13 cellular contexts compared by ENCODE assay signal in the genomic region with DNA sequence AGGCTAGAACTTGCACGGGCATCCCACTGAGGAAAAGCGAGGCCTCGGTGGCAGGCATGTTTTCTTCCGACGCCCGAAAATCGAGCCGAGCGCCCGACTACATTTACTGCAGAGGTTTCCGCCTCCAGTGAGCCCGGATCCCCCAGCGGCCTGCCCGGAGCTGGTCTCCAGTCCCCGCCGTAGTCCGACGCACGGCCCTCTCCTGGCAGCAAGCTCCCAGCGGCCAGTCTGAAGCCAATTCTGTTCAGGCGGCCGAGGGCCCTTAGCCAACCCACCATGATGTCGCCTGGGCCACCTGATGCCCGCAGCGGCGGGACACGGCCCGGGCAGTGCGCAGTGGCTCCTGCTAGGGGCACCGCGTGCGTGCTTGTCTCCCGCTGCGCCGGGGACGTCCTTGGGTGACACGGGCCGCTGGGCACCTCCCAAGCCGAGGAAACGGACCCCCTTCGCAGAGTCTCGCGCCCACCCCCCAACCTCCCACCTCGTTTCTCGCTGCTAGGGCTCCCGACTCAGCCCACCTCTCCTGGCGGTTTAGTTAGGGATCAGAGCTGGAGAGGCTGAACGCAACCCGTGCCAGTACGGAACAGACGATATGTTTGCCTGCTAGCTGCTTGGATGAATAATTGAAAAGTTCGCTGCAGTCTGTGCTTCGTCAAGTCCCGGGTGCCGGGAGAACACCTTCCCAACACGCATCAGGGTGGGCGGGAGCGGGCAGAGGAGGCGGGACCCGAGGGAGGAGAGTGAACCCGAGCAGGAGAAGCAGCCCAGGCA. TPM values are rescaled to one million over a fixed set of nuclear protein-coding genes. Genes with fewer than 3 reads are reported as not detected.
DNase-seq lines count a peak whose midpoint lies in the region; ATAC-seq and TF ChIP-seq lines count a peak whose summit lies in the region.
"Had no signal": no experiment of that assay in that cellular context is flagged by ENCODE, and none has a peak within 500 bp of the region (broad histone marks: within the 10 kb centered on the region; RNA-seq: fewer than 3 reads in every experiment).

No MANE protein-coding gene starts in this region.

- no peaks in the 10 kb centered on the region for H3K36me3 ChIP-seq in GM23338 (ENCODE audit: insufficient read depth)
- H3K36me3 ChIP-seq: thoracic aorta had no signal

- no peaks in the 10 kb centered on the region for H3K79me2 ChIP-seq in GM23338 (replicated peaks; ENCODE audit: insufficient read depth)

- H3K9me3 Mint-ChIP-seq in GM23338 (peaks cover 10% of the 10 kb centered on the region; the same call in 1 of the 3 replicates), neural crest cell (no peaks in the 10 kb centered on the region)
- H3K9me3 Mint-ChIP-seq: nephron had no signal

- ATAC-seq in GM23338: peak; percentile 6
- ATAC-seq in GM19328 (IDR thresholded peaks at IDR 0.05; ENCODE audit: unreplicated experiment): no peak
- ATAC-seq: left lobe of liver had no signal

- DNase-seq in ELF-1 (ENCODE audit: low read depth, low spot score) (peak; percentile 46), GM23338 (ENCODE audit: low spot score) (peak; percentile 58), epithelial cell of proximal tubule (ENCODE audit: low read depth) (no peak), neural crest cell (ENCODE audit: low read depth, low spot score) (no peak), T-helper 2 cell (no peak)
- no peak for DNase-seq in stimulated activated naive CD4-positive, alpha-beta T cell treated with Interleukin-2 at 50 U/mL for 16 hours (lab: John Stamatoyannopoulos, UW)
- DNase-seq: effector CD4-positive, alpha-beta T cell had no signal

- peaks cover 47% of the 10 kb centered on the region for H3K4me1 ChIP-seq in GM23338 (ENCODE audit: insufficient read depth)

- no peak for TF ChIP-seq CTCF in GM23338 (conservative IDR thresholded peaks at IDR 0.05; ENCODE audit: low read depth in 2 of 2)
- TF ChIP-seq CTCF in epithelial cell of proximal tubule (conservative IDR thresholded peaks at IDR 0.05; ENCODE audit: low read depth, low read length): no peak
- TF ChIP-seq CTCF in neural crest cell (conservative IDR thresholded peaks at IDR 0.05): no peak

- H3K4me3 Mint-ChIP-seq in GM23338 (peak overlapping the region; percentile 82), neural crest cell (peak overlapping the region; percentile 91)

- peaks cover 37% of the 10 kb centered on the region for H4K20me1 ChIP-seq in GM23338 (replicated peaks; ENCODE audit: insufficient read depth)

- H3K9me2 ChIP-seq in GM23338 (ENCODE audit: insufficient read depth): no peaks in the 10 kb centered on the region

- H3K4me2 ChIP-seq in GM23338: peak overlapping the region; percentile 92

- H3K27me3 ChIP-seq in GM23338 (ENCODE audit: insufficient read depth): peaks cover 97% of the 10 kb centered on the region

- H3K4me1 Mint-ChIP-seq in GM23338: peaks cover 49% of the 10 kb centered on the region
- peaks cover 46% of the 10 kb centered on the region for H3K4me1 Mint-ChIP-seq in neural crest cell

- H3K36me3 Mint-ChIP-seq in GM23338 (ENCODE audit: low read depth): no peaks in the 10 kb centered on the region; the same call in 2 of the 3 replicates
- H3K36me3 Mint-ChIP-seq in neural crest cell (ENCODE audit: low read depth): no peaks in the 10 kb centered on the region

- H3K27ac Mint-ChIP-seq in GM23338: no peak overlapping the region
- H3K27ac Mint-ChIP-seq in neural crest cell (ENCODE audit: unreplicated experiment): no peak overlapping the region
- H3K27ac Mint-ChIP-seq: nephron had no signal

- no peak overlapping the region for H2AFZ ChIP-seq in GM23338

- no peak overlapping the region for H3K27ac ChIP-seq in GM23338 (ENCODE audit: low read depth)
- H3K27ac ChIP-seq: SK-N-MC, skin epidermis, thoracic aorta had no signal

- peaks cover 31% of the 10 kb centered on the region for H3F3A ChIP-seq in GM23338 (replicated peaks; ENCODE audit: low read depth)

- peaks cover 99% of the 10 kb centered on the region for H3K27me3 Mint-ChIP-seq in GM23338 (ENCODE audit: insufficient read depth, low read depth, poor library complexity)
- peaks cover 99% of the 10 kb centered on the region for H3K27me3 Mint-ChIP-seq in neural crest cell (ENCODE audit: low read depth)

- H3K4me3 ChIP-seq in GM23338 (peak overlapping the region; percentile 71), epithelial cell of proximal tubule (ENCODE audit: low read depth, low read length) (peak overlapping the region; percentile 26)
- H3K4me3 ChIP-seq: SK-N-MC, skin epidermis had no signal

TF ChIP-seq in GM23338, 12 proteins besides CTCF, POLR2A, EP300 and RAD21:
- TF ChIP-seq EZH2 (IDR thresholded peaks at IDR 0.05; ENCODE audit: low read depth, unreplicated experiment) (peak; percentile 76), ZNF331 (CRISPR knock-in tag; IDR thresholded peaks at IDR 0.05; ENCODE audit: low read depth) (no peak)
TF ChIP-seq in GM23338: peak in this region for 1.

RNA-seq across cellular contexts. Expression of a gene that starts 5.3 kb away (rescaled TPM):
- total RNA-seq in GM23338 (2014; rRNA removed; shearing (Covaris generic)): 1.7 and 2.2 TPM in 2 replicates
- 0.68 and 0.82 TPM in 2 replicates for polyA plus RNA-seq in GM23338 (2016; fragmentation: Nextera tagmentation; extraction: Ambion mirVana)
- total RNA-seq in epithelial cell of proximal tubule (under 0.01 and 0.06 TPM in 2 replicates), neural crest cell (8.2 and 10.8 TPM in 2 replicates)
- total RNA-seq: thoracic aorta had no signal

Comparison
In these comparisons a context has a peak if more than half of its experiments do, and no peak if none do; other contexts are left out.
1. DNase-seq: peak in ELF-1 (single experiment) and GM23338 (single experiment); none in epithelial cell of proximal tubule (single experiment), neural crest cell (single experiment), stimulated activated naive CD4-positive, alpha-beta T cell treated with Interleukin-2 at 50 U/mL for 16 hours (single experiment) and T-helper 2 cell (0 of 5).